ENCODE assay signal across 22 cellular contexts in the genomic region with DNA sequence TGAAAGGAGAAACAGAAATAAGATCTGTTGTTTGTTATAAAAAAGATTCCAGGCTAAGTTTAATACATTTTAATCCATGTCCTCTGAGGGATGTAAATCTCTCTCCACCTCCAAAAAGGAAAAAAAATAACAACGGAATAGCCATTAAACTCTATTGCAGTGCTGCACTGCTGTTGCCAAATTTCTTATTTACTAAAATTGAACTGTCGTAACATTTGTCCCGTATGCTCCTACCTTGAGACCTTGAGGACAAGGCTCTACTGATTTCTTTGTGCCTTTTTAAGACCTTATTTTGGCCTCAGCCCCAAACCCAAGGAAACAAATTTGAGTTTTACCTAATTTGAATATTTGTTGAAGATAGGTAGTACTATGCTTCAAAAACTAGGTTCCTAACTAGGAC.
"Had no signal": no experiment of that assay in that cellular context is flagged by ENCODE, and none has a peak within 500 bp of the region (broad histone marks: within the 10 kb centered on the region; RNA-seq: fewer than 3 reads in every experiment).

No MANE protein-coding gene starts in this region.

- DNase-seq: stimulated activated CD4-positive, alpha-beta T cell treated with anti-CD3 and anti-CD28 coated beads, Interleukin-2, amount 100 ng/mL, for 48 hours; stimulated activated CD4-positive, alpha-beta T cell treated with anti-CD3 and anti-CD28 coated beads, Interleukin-4, amount 100 ng/mL, for 1 hour; stimulated activated CD4-positive, alpha-beta T cell treated with anti-CD3 and anti-CD28 coated beads, Interleukin-4, amount 100 ng/mL, for 24 hours; stimulated activated CD4-positive, alpha-beta T cell treated with anti-CD3 and anti-CD28 coated beads, Interleukin-4, amount 100 ng/mL, for 4 hours; stimulated activated CD8-positive, alpha-beta memory T cell treated with anti-CD3 and anti-CD28 coated beads, Interleukin-4, amount 100 ng/mL, for 48 hours; stimulated activated naive B cell treated with anti-CD40 and anti-IgM and Interleukin-4, amounts not matched to agents 10 μg/mL and 1 μg/mL and 100 μg/mL, for 72 hours; stimulated activated naive CD4-positive, alpha-beta T cell; stimulated activated naive CD4-positive, alpha-beta T cell treated with Interleukin-2 at 50 U/mL for 16 hours; stimulated activated naive CD8-positive, alpha-beta T cell treated with anti-CD3 and anti-CD28 coated beads, Interleukin-15, amount 100 ng/mL, for 72 hours; stimulated activated naive CD8-positive, alpha-beta T cell treated with anti-CD3 and anti-CD28 coated beads, Interleukin-15, Interleukin-2, amounts not matched to agents 100 U/mL and 50 U/mL, for 24 hours; stomach; substantia nigra; testis; thyroid gland; tibial artery; transverse colon; trophoblast cell; upper lobe of left lung; upper lobe of right lung; uterus had no signal

- ATAC-seq: stimulated activated effector memory CD8-positive, alpha-beta T cell treated with anti-CD3 and anti-CD28 coated beads, Interleukin-12 subunit alpha, Interleukin-12 subunit beta, amount 100 ng/mL, for 72 hours; stimulated activated memory B cell treated with anti-CD40 and anti-IgM and Interleukin-4, amounts not matched to agents 10 μg/mL and 1 μg/mL and 100 μg/mL, for 72 hours; stimulated activated naive B cell treated with anti-CD40 and anti-IgM and Interleukin-4, amounts not matched to agents 10 μg/mL and 1 μg/mL and 100 μg/mL, for 72 hours; stimulated activated naive CD8-positive, alpha-beta T cell treated with anti-CD3 and anti-CD28 coated beads, Interleukin-15, amount 100 ng/mL, for 72 hours; stimulated activated naive CD8-positive, alpha-beta T cell treated with anti-CD3 and anti-CD28 coated beads, Interleukin-15, Interleukin-2, amounts not matched to agents 100 U/mL and 50 U/mL, for 24 hours; upper lobe of right lung had no signal
